9 cellular contexts compared by ENCODE assay signal in the genomic region with DNA sequence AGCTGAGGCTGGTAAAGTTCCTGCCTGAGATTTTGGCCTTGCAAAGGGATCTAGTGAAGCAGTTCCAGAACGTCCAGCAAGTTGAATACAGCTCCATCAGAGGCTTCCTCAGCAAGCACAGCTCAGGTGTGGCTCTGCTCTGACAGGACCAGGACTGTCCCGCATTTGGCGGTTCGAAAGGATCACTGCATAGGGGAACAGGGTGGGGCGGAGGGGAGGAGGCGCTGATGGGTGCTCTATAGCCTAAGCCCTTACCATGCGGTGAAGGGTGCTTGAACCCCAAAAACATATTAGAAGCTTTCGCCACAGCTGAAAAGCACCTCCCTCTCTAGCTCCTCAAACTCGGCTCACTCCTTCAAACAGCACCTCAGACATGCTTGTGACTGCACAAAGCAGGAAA.
"Had no signal": no experiment of that assay in that cellular context is flagged by ENCODE, and none has a peak within 500 bp of the region (broad histone marks: within the 10 kb centered on the region; RNA-seq: fewer than 3 reads in every experiment).

No MANE protein-coding gene starts in this region.

- ATAC-seq: right lobe of liver had no signal

- DNase-seq: activated CD4-positive, CD25-positive, alpha-beta regulatory T cell treated with anti-CD3 and anti-CD28 coated beads, Interleukin-2, amount 50 U/mL, for 72 hours; activated gamma-delta T cell; kidney; stimulated activated CD4-positive, alpha-beta T cell treated with anti-CD3 and anti-CD28 coated beads, Interleukin-4, amount 100 ng/mL, for 1 hour; stimulated activated CD8-positive, alpha-beta memory T cell treated with anti-CD3 and anti-CD28 coated beads, Interleukin-4, amount 100 ng/mL, for 48 hours had no signal

- H3K4me3 ChIP-seq: cardiac muscle cell, prostate gland, right lobe of liver had no signal

- H3K27ac ChIP-seq: cardiac muscle cell, prostate gland, right lobe of liver had no signal

- H3K9me3 Mint-ChIP-seq: T-helper 2 cell treated with Interferon-gamma antibody and Interleukin-4, amounts not matched to agents 5 μg/mL and 100 μg/mL, for 36 hours had no signal

- H3K9me3 ChIP-seq: prostate gland, right lobe of liver had no signal

- H3K27me3 ChIP-seq: cardiac muscle cell, right lobe of liver had no signal

- H3K4me1 ChIP-seq: prostate gland, right lobe of liver had no signal

- H3K4me3 Mint-ChIP-seq: T-helper 2 cell treated with Interferon-gamma antibody and Interleukin-4, amounts not matched to agents 5 μg/mL and 100 μg/mL, for 36 hours had no signal
